In the genomic region with DNA sequence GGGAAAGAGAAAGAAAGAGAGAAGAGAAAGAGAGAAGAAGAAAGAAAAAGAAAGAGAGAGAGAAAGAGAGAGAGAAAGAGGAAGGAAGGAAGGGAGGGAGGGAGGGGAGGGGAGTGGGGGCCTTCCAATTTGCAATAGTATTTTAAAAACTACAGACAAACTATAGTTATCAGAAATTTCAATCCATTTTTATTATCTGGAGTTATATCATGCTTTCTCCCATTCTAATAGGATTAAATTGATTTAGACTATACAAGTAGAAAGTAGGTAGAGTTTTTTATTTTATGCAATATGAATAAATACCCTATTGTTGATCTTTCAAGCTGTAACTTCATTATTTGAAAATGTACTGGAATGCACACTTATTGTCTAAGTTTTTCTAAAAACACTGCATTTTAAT, we compare ENCODE assay signal across 34 cellular contexts.
"Had no signal": no experiment of that assay in that cellular context is flagged by ENCODE, and none has a peak within 500 bp of the region (broad histone marks: within the 10 kb centered on the region; RNA-seq: fewer than 3 reads in every experiment).

No MANE protein-coding gene starts in this region.

- H3K9me3 ChIP-seq: MG63 had no signal

- DNase-seq: Karpas-422, Kasumi-1, MG63, MM.1S, MV-4-11, NCI-H1092, NCI-H1092 treated with DMSO at 0.1 percent for 48 hours, NCI-H1105, NCI-H1105 treated with DMSO at 0.1 percent for 48 hours, NCI-H1417, NCI-H1417 treated with DMSO at 0.1 percent for 48 hours, NCI-H1436, NCI-H1436 treated with DMSO at 0.1 percent for 48 hours, NCI-H146, NCI-H1694, NCI-H1694 treated with DMSO at 0.1 percent for 48 hours, NCI-H187, NCI-H187 treated with DMSO at 0.1 percent for 48 hours, NCI-H1930, NCI-H2029, NCI-H2029 treated with DMSO at 0.1 percent for 48 hours, NCI-H2081, NCI-H2081 treated with DMSO at 0.1 percent for 48 hours, NCI-H2107, NCI-H2171, NCI-H2171 treated with DMSO at 0.1 percent for 48 hours, NCI-H2227 treated with DMSO at 0.1 percent for 48 hours, NCI-H226, NCI-H345, NCI-H446, NCI-H446 treated with DMSO at 0.1 percent for 48 hours, NCI-H510A, NCI-H510A treated with DMSO at 0.1 percent for 48 hours, NCI-H524 had no signal

- H3K4me3 ChIP-seq: MG63 had no signal

- H3K36me3 ChIP-seq: MG63 had no signal

- H3K27me3 ChIP-seq: MG63 had no signal
